In genomic region chr2:65133626-65134025, GRCh38 we compare ENCODE assay signal across 20 cellular contexts.
"Had no signal": no experiment of that assay in that cellular context is flagged by ENCODE, and none has a peak within 500 bp of the region (broad histone marks: within the 10 kb centered on the region; RNA-seq: fewer than 3 reads in every experiment).

No MANE protein-coding gene starts in this region.

- H3K27me3 Mint-ChIP-seq: natural killer cell treated with Interleukin-12 subunit alpha and Interleukin-12 subunit beta and Interleukin-15 and Interleukin-18, amount 100 ng/mL, for 72 hours; stimulated activated naive CD8-positive, alpha-beta T cell treated with anti-CD3 and anti-CD28 coated beads, Interleukin-15, Interleukin-2, amounts not matched to agents 100 ng/mL and 50 ng/mL, for 24 hours had no signal

- H3K27ac ChIP-seq: heart left ventricle, left ventricle myocardium inferior, pancreas, right atrium auricular region, right lobe of liver, skin epidermis, spleen, tibial nerve, upper lobe of left lung, vagina had no signal

- H3K4me3 ChIP-seq: heart left ventricle, left ventricle myocardium inferior, lung, mucosa of descending colon, pancreas, right atrium auricular region, right lobe of liver, skin epidermis, spleen, tibial nerve, upper lobe of left lung, vagina had no signal

- H3K36me3 ChIP-seq: heart left ventricle, left ventricle myocardium inferior, pancreas, right atrium auricular region, right lobe of liver, spleen, tibial nerve, upper lobe of left lung, vagina had no signal

- H3K27me3 ChIP-seq: heart left ventricle, pancreas, right atrium auricular region, right lobe of liver, spleen, tibial nerve, upper lobe of left lung, vagina had no signal

- H3K27ac Mint-ChIP-seq: naive thymus-derived CD4-positive, alpha-beta T cell; natural killer cell treated with Interleukin-12 subunit alpha and Interleukin-12 subunit beta and Interleukin-15 and Interleukin-18, amount 100 ng/mL, for 72 hours; stimulated activated effector memory CD8-positive, alpha-beta T cell treated with anti-CD3 and anti-CD28 coated beads, Interleukin-12 subunit alpha, Interleukin-12 subunit beta, amount 100 ng/mL, for 72 hours; stimulated activated naive CD8-positive, alpha-beta T cell treated with anti-CD3 and anti-CD28 coated beads, Interleukin-15, Interleukin-2, amounts not matched to agents 100 ng/mL and 50 ng/mL, for 24 hours had no signal

- H3K9me3 ChIP-seq: heart left ventricle, left ventricle myocardium inferior, mucosa of descending colon, pancreas, right atrium auricular region, right lobe of liver, spleen, tibial nerve, upper lobe of left lung, vagina had no signal

- DNase-seq: heart left ventricle; islet precursor cell; left ventricle myocardium inferior; midbrain; mucosa of descending colon; naive thymus-derived CD4-positive, alpha-beta T cell; pancreas; right lobe of liver; spleen; stimulated activated CD4-positive, alpha-beta T cell treated with anti-CD3 and anti-CD28 coated beads, Interleukin-4, amount 100 ng/mL, for 24 hours; stimulated activated naive CD4-positive, alpha-beta T cell; upper lobe of left lung had no signal

- H3K4me3 Mint-ChIP-seq: naive thymus-derived CD4-positive, alpha-beta T cell; natural killer cell treated with Interleukin-12 subunit alpha and Interleukin-12 subunit beta and Interleukin-15 and Interleukin-18, amount 100 ng/mL, for 72 hours; stimulated activated effector memory CD8-positive, alpha-beta T cell treated with anti-CD3 and anti-CD28 coated beads, Interleukin-12 subunit alpha, Interleukin-12 subunit beta, amount 100 ng/mL, for 72 hours; stimulated activated naive CD8-positive, alpha-beta T cell treated with anti-CD3 and anti-CD28 coated beads, Interleukin-15, Interleukin-2, amounts not matched to agents 100 ng/mL and 50 ng/mL, for 24 hours had no signal

- H3K9me3 Mint-ChIP-seq: naive thymus-derived CD4-positive, alpha-beta T cell; natural killer cell treated with Interleukin-12 subunit alpha and Interleukin-12 subunit beta and Interleukin-15 and Interleukin-18, amount 100 ng/mL, for 72 hours; stimulated activated effector memory CD8-positive, alpha-beta T cell treated with anti-CD3 and anti-CD28 coated beads, Interleukin-12 subunit alpha, Interleukin-12 subunit beta, amount 100 ng/mL, for 72 hours; stimulated activated naive CD8-positive, alpha-beta T cell treated with anti-CD3 and anti-CD28 coated beads, Interleukin-15, Interleukin-2, amounts not matched to agents 100 ng/mL and 50 ng/mL, for 24 hours had no signal

- ATAC-seq: heart left ventricle; mucosa of descending colon; naive thymus-derived CD4-positive, alpha-beta T cell; natural killer cell treated with Interleukin-12 subunit alpha and Interleukin-12 subunit beta and Interleukin-15 and Interleukin-18, amount 100 ng/mL, for 72 hours; pancreas; right lobe of liver; stimulated activated effector memory CD8-positive, alpha-beta T cell treated with anti-CD3 and anti-CD28 coated beads, Interleukin-12 subunit alpha, Interleukin-12 subunit beta, amount 100 ng/mL, for 72 hours had no signal

- FAIRE-seq: pancreas had no signal
